In genomic region chr3:160921020-160921635, GRCh38 we compare ENCODE assay signal across 8 cellular contexts.
DNase-seq lines count a peak whose midpoint lies in the region; ATAC-seq and TF ChIP-seq lines count a peak whose summit lies in the region.

No MANE protein-coding gene starts in this region.

- no peaks in the 10 kb centered on the region for H3K27me3 ChIP-seq in brain microvascular endothelial cell (replicated peaks)

- H3K9me3 Mint-ChIP-seq in activated CD4-positive, alpha-beta T cell treated with anti-CD3 and anti-CD28 coated beads for 36 hours (ENCODE audit: low read depth): no peaks in the 10 kb centered on the region

- intact Hi-C loops in activated CD4-positive, alpha-beta T cell treated with anti-CD3 and anti-CD28 coated beads for 36 hours (cut with DNase I, micrococcal nuclease): no loop called here

- peak; percentile 6 for DNase-seq in activated CD4-positive, alpha-beta T cell treated with anti-CD3 and anti-CD28 coated beads for 36 hours
- DNase-seq in activated CD4-positive, alpha-beta T cell treated with anti-CD3 and anti-CD28 coated beads, Interleukin-2, amount 50 U/mL, for 4 hours: no peak
- peak; percentile 48 for DNase-seq in NCI-H2227 (lab: John Stamatoyannopoulos, UW; ENCODE audit: unreplicated experiment)
- peak; percentile 53 for DNase-seq in brain microvascular endothelial cell
- peak; percentile 48 for DNase-seq in kidney tubule cell (ENCODE audit: low spot score)

- no peak overlapping the region for H3K4me3 Mint-ChIP-seq in activated CD4-positive, alpha-beta T cell treated with anti-CD3 and anti-CD28 coated beads for 36 hours

- H3K27ac ChIP-seq in brain microvascular endothelial cell: no peak overlapping the region

- TF ChIP-seq CTCF in brain microvascular endothelial cell (IDR thresholded peaks at IDR 0.05; ENCODE audit: low read depth, low read length, missing control alignments): peak; percentile 90

- H3K36me3 Mint-ChIP-seq in activated CD4-positive, alpha-beta T cell treated with anti-CD3 and anti-CD28 coated beads for 36 hours (ENCODE audit: low read depth): no peaks in the 10 kb centered on the region

- no peak overlapping the region for H3K4me3 ChIP-seq in brain microvascular endothelial cell (ENCODE audit: low read depth, low read length)

- H3K36me3 ChIP-seq in brain microvascular endothelial cell (replicated peaks): no peaks in the 10 kb centered on the region

- in situ Hi-C loops in brain microvascular endothelial cell (cut with HindIII; ENCODE audit: low pct_ligation_motif_present, low sequenced_read_pairs): no loop called here

- ATAC-seq in activated CD4-positive, alpha-beta T cell treated with anti-CD3 and anti-CD28 coated beads for 36 hours: no peak
- peak; percentile 62 for ATAC-seq in HG02588 (IDR thresholded peaks at IDR 0.05; ENCODE audit: unreplicated experiment)
- no peak for ATAC-seq in HG03045 (IDR thresholded peaks at IDR 0.05; ENCODE audit: unreplicated experiment)
- ATAC-seq in HG03175 (IDR thresholded peaks at IDR 0.05; ENCODE audit: unreplicated experiment): no peak

- no peaks in the 10 kb centered on the region for H3K27me3 Mint-ChIP-seq in activated CD4-positive, alpha-beta T cell treated with anti-CD3 and anti-CD28 coated beads for 36 hours

- CTCF ChIA-PET in activated CD4-positive, alpha-beta T cell treated with anti-CD3 and anti-CD28 coated beads for 36 hours (lab: Charles Lee): interaction anchor here (1.0 to 1.3 kb wide), 4 partner anchors 15 to 353 kb away, joined by 3 to 4 read pairs (median 3); no protein-coding TSS in a partner anchor

- POLR2A ChIA-PET in activated CD4-positive, alpha-beta T cell treated with anti-CD3 and anti-CD28 coated beads for 36 hours (lab: Charles Lee): interaction anchor here (0.7 kb wide), 1 partner anchor 12 kb away, joined by 3 read pairs; no protein-coding TSS in a partner anchor

- peaks cover 6% of the 10 kb centered on the region for H3K4me1 Mint-ChIP-seq in activated CD4-positive, alpha-beta T cell treated with anti-CD3 and anti-CD28 coated beads for 36 hours

- H3K27ac Mint-ChIP-seq in activated CD4-positive, alpha-beta T cell treated with anti-CD3 and anti-CD28 coated beads for 36 hours: no peak overlapping the region

Comparison
In these comparisons a context has a peak if more than half of its experiments do, and no peak if none do; other contexts are left out.
1. DNase-seq: peak in activated CD4-positive, alpha-beta T cell treated with anti-CD3 and anti-CD28 coated beads for 36 hours (single experiment), NCI-H2227 (single experiment), brain microvascular endothelial cell (single experiment) and kidney tubule cell (single experiment); none in activated CD4-positive, alpha-beta T cell treated with anti-CD3 and anti-CD28 coated beads, Interleukin-2, amount 50 U/mL, for 4 hours (0 of 2).